Comparison of ENCODE assay signal across 8 cellular contexts in the genomic region with DNA sequence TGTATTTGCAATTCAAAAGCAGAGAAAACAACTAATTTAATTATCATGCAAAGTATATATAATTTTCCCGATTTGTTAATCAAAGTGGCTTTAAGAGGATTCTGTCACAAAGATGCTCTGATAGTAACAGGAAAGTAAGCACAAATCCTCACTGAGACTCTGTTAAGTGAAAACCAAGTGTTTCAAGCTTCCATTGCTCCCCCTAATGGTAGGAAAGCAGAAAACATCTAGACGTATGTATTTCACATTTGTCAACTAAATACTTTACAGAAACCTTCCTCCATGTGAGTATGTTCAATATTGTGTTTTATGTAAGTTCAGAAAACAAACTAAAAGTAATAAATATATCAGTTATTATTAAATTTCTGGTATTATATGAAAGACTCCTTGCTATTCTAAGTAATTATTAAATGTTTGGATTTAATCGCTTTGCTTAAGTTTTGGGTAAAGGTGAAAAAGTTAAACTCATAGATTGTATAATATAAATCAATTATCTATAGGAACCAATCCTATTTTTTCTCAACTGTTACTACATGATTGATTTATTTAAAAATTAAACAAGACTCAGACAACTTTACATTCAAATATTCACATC. TPM values are rescaled to one million over a fixed set of nuclear protein-coding genes. Genes with fewer than 3 reads are reported as not detected.
DNase-seq lines count a peak whose midpoint lies in the region; ATAC-seq and TF ChIP-seq lines count a peak whose summit lies in the region.

No MANE protein-coding gene starts in this region.

- no peak overlapping the region; the same call in 1 of the 2 replicates for H2AFZ ChIP-seq in Loucy (ENCODE audit: low read length)

- H3K4me2 ChIP-seq in Loucy (ENCODE audit: low read depth, low read length, poor library complexity, severe bottlenecking): no peak overlapping the region

- no peak for TF ChIP-seq EP300 in sigmoid colon (IDR thresholded peaks at IDR 0.05)

- intact Hi-C loops in sigmoid colon (cut with DNase I): no loop called here

- H3K27ac Mint-ChIP-seq in activated CD8-positive, alpha-beta memory T cell treated with anti-CD3 and anti-CD28 coated beads, Interleukin-2, amount 10 ng/mL, durations not matched to agents 7 days and 5 days: no peak overlapping the region

- H3K4me3 Mint-ChIP-seq in activated CD8-positive, alpha-beta memory T cell treated with anti-CD3 and anti-CD28 coated beads, Interleukin-2, amount 10 ng/mL, durations not matched to agents 7 days and 5 days: no peak overlapping the region

- H3K36me3 Mint-ChIP-seq in activated CD8-positive, alpha-beta memory T cell treated with anti-CD3 and anti-CD28 coated beads, Interleukin-2, amount 10 ng/mL, durations not matched to agents 7 days and 5 days: no peaks in the 10 kb centered on the region

- H4K20me1 ChIP-seq in Loucy (ENCODE audit: insufficient read depth, low read length, poor library complexity, severe bottlenecking): no peaks in the 10 kb centered on the region

- no peaks in the 10 kb centered on the region for H3K4me1 ChIP-seq in Loucy (ENCODE audit: insufficient read depth, low read length, poor library complexity, severe bottlenecking)
- no peaks in the 10 kb centered on the region for H3K4me1 ChIP-seq in sigmoid colon

- H3K9ac ChIP-seq in Loucy (ENCODE audit: low read depth, low read length, poor library complexity, severe bottlenecking): no peak overlapping the region

- H3F3A ChIP-seq in Loucy (ENCODE audit: low read depth): no peaks in the 10 kb centered on the region

- no peaks in the 10 kb centered on the region for H3K79me2 ChIP-seq in Loucy (ENCODE audit: insufficient read depth, low read length)

- CTCF ChIA-PET in activated CD8-positive, alpha-beta memory T cell treated with anti-CD3 and anti-CD28 coated beads, Interleukin-2, amount 10 ng/mL, durations not matched to agents 7 days and 5 days (lab: Charles Lee): interaction anchor here (1.0 to 1.4 kb wide), 2 partner anchors 10 to 407 kb away, joined by 3 to 4 read pairs; no protein-coding TSS in a partner anchor

- no peak overlapping the region for H3K4me3 ChIP-seq in Loucy (ENCODE audit: low read length, poor library complexity, severe bottlenecking)
- H3K4me3 ChIP-seq in sigmoid colon: no peak overlapping the region

- TF ChIP-seq CTCF in Loucy (conservative IDR thresholded peaks at IDR 0.05; ENCODE audit: low read length) (peak; percentile 81), sigmoid colon (IDR thresholded peaks at IDR 0.05) (peak in 3 of 4 experiments; percentile 34 to 71 (median 45))

- peak; percentile 45 for ATAC-seq in activated CD8-positive, alpha-beta memory T cell treated with anti-CD3 and anti-CD28 coated beads, Interleukin-2, amount 10 ng/mL, durations not matched to agents 7 days and 5 days
- ATAC-seq in HG02884 (IDR thresholded peaks at IDR 0.05; ENCODE audit: unreplicated experiment): no peak

- no peaks in the 10 kb centered on the region for H3K4me1 Mint-ChIP-seq in activated CD8-positive, alpha-beta memory T cell treated with anti-CD3 and anti-CD28 coated beads, Interleukin-2, amount 10 ng/mL, durations not matched to agents 7 days and 5 days

- 32 to 33% methylated on average over 3 of the region's 3 CpGs for whole genome bisulfite sequencing in sigmoid colon, 2 donors

- no peak overlapping the region for H3K27ac ChIP-seq in sigmoid colon

- H3K27me3 Mint-ChIP-seq in activated CD8-positive, alpha-beta memory T cell treated with anti-CD3 and anti-CD28 coated beads, Interleukin-2, amount 10 ng/mL, durations not matched to agents 7 days and 5 days: no peaks in the 10 kb centered on the region

- no peaks in the 10 kb centered on the region for H3K9me3 Mint-ChIP-seq in activated CD8-positive, alpha-beta memory T cell treated with anti-CD3 and anti-CD28 coated beads, Interleukin-2, amount 10 ng/mL, durations not matched to agents 7 days and 5 days (ENCODE audit: low read depth)

- H3K27me3 ChIP-seq in Loucy (ENCODE audit: insufficient read depth, low read length, poor library complexity, severe bottlenecking) (no peaks in the 10 kb centered on the region), sigmoid colon (no peaks in the 10 kb centered on the region)

- no peaks in the 10 kb centered on the region for H3K9me2 ChIP-seq in Loucy (replicated peaks; ENCODE audit: low read depth, low read length)

- no peak for DNase-seq in activated CD8-positive, alpha-beta memory T cell treated with anti-CD3 and anti-CD28 coated beads, Interleukin-2, amount 10 ng/mL, durations not matched to agents 7 days and 5 days
- no peak for DNase-seq in activated CD8-positive, alpha-beta memory T cell treated with anti-CD3 and anti-CD28 coated beads, Interleukin-2, amount 50 U/mL, for 4 hours
- DNase-seq in HCEC 1CT (peak; percentile 62), SK-MEL-5 (ENCODE audit: low read depth, low spot score) (peak; percentile 85), fibroblast of the conjunctiva (ENCODE audit: low read depth) (peak; percentile 56), sigmoid colon (no peak)

- in situ Hi-C loops in SK-MEL-5 (cut with HindIII; ENCODE audit: low pct_unique_long_range_greater_than_20kb, low sequenced_read_pairs): no loop called here

- H3K36me3 ChIP-seq in Loucy (ENCODE audit: insufficient read depth, low read length) (no peaks in the 10 kb centered on the region), sigmoid colon (no peaks in the 10 kb centered on the region)

- TF ChIP-seq POLR2A in sigmoid colon (IDR thresholded peaks at IDR 0.05): no peak

- H3K9me3 ChIP-seq in Loucy (ENCODE audit: insufficient read depth, low read depth, low read length) (no peaks in the 10 kb centered on the region), sigmoid colon (no peaks in the 10 kb centered on the region)

RNA-seq across cellular contexts. Expression of gene NTS, which starts 1.5 kb away (rescaled TPM):
- not detected for total RNA-seq in activated CD8-positive, alpha-beta memory T cell treated with anti-CD3 and anti-CD28 coated beads, Interleukin-2, amount 10 ng/mL, durations not matched to agents 7 days and 5 days
- total RNA-seq in SK-MEL-5 (2014; rRNA removed; shearing (Covaris generic)): 80.3 and 91.2 TPM in 2 replicates
- 48.7 and 58.4 TPM in 2 replicates for polyA plus RNA-seq in SK-MEL-5 (2015; cell fraction: cytosol; rRNA removed)
- 4.8 and 5.9 TPM in 2 replicates for polyA plus RNA-seq in SK-MEL-5 (2015; cell fraction: nucleus; rRNA removed)
- total RNA-seq in sigmoid colon: not detected
- polyA plus RNA-seq in sigmoid colon: under 1 TPM in 1 of 3 donors, not detected in 2; 0.50 TPM

RNA-seq across cellular contexts. Expression of gene RASSF9, which starts 36.4 kb away (rescaled TPM):
- total RNA-seq in activated CD8-positive, alpha-beta memory T cell treated with anti-CD3 and anti-CD28 coated beads, Interleukin-2, amount 10 ng/mL, durations not matched to agents 7 days and 5 days: not detected
- total RNA-seq in SK-MEL-5 (2014; rRNA removed; shearing (Covaris generic)): 0.11 and 0.16 TPM in 2 replicates
- 0.02 TPM in 1 of 2 replicates, not detected in the other for polyA plus RNA-seq in SK-MEL-5 (2015; cell fraction: cytosol; rRNA removed)
- 0.10 TPM in 1 of 2 replicates, not detected in the other for polyA plus RNA-seq in SK-MEL-5 (2015; cell fraction: nucleus; rRNA removed)
- 1 to 10 TPM; 2.7 to 3.9 (median 3.3) TPM for total RNA-seq in sigmoid colon
- polyA plus RNA-seq in sigmoid colon: under 1 TPM in 2 of 3 donors, not detected in 1; 0.32 to 0.60 TPM

Comparison
In these comparisons a context has a peak if more than half of its experiments do, and no peak if none do; other contexts are left out.
1. DNase-seq: peak in HCEC 1CT (single experiment), SK-MEL-5 (single experiment) and fibroblast of the conjunctiva (single experiment); none in activated CD8-positive, alpha-beta memory T cell treated with anti-CD3 and anti-CD28 coated beads, Interleukin-2, amount 10 ng/mL, durations not matched to agents 7 days and 5 days (single experiment), activated CD8-positive, alpha-beta memory T cell treated with anti-CD3 and anti-CD28 coated beads, Interleukin-2, amount 50 U/mL, for 4 hours (single experiment) and sigmoid colon (single experiment).
2. RNA of gene NTS, which starts 1.5 kb away (total RNA-seq): 80.3 to 91.2 TPM in SK-MEL-5; not detected in sigmoid colon and not detected in activated CD8-positive, alpha-beta memory T cell treated with anti-CD3 and anti-CD28 coated beads, Interleukin-2, amount 10 ng/mL, durations not matched to agents 7 days and 5 days; every median in the first group is over 10 times any median in the second.